28 cellular contexts compared by ENCODE assay signal in genomic region chr19:7771072-7771471, GRCh38. TPM values are rescaled to one million over a fixed set of nuclear protein-coding genes. Genes with fewer than 3 reads are reported as not detected.
"Had no signal": no experiment of that assay in that cellular context is flagged by ENCODE, and none has a peak within 500 bp of the region (broad histone marks: within the 10 kb centered on the region; RNA-seq: fewer than 3 reads in every experiment).

No MANE protein-coding gene starts in this region.

- H3K36me3 Mint-ChIP-seq: activated naive CD4-positive, alpha-beta T cell treated with anti-CD3 and anti-CD28 coated beads, Interleukin-2, amount 10 ng/mL, durations not matched to agents 7 days and 5 days; IgD-negative memory B cell had no signal

- H3K36me3 ChIP-seq: ascending aorta had no signal

- H3K9me3 Mint-ChIP-seq: activated B cell treated with CpG ODN at 0.5 μM for 24 hours; activated naive CD4-positive, alpha-beta T cell treated with anti-CD3 and anti-CD28 coated beads, Interleukin-2, amount 10 ng/mL, durations not matched to agents 7 days and 5 days; activated T-cell treated with anti-CD3 and anti-CD28 coated beads, Interleukin-2, amount 50 U/mL, for 72 hours; activated T-helper 2 cell treated with anti-CD3 and anti-CD28 coated beads, Interferon-gamma antibody, Interleukin-2, Interleukin-4, amounts not matched to agents 10 μg/mL and 5 μg/mL and 100 μg/mL, durations not matched to agents 14 hours and 24 hours and 36 hours; IgD-negative memory B cell had no signal

- H3K27ac ChIP-seq: ascending aorta, body of pancreas, KMS-11 had no signal

- H3K4me3 Mint-ChIP-seq: activated B cell treated with CpG ODN at 0.5 μM for 24 hours; activated naive CD4-positive, alpha-beta T cell treated with anti-CD3 and anti-CD28 coated beads, Interleukin-2, amount 10 ng/mL, durations not matched to agents 7 days and 5 days; IgD-negative memory B cell; T-helper 17 cell had no signal

- H3K27me3 ChIP-seq: ascending aorta, body of pancreas had no signal

- H3K4me3 ChIP-seq: ascending aorta, body of pancreas had no signal

- H3K4me1 ChIP-seq: ascending aorta, body of pancreas had no signal

- DNase-seq: activated B cell treated with CpG ODN at 0.5 μM for 24 hours; activated CD8-positive, alpha-beta memory T cell treated with anti-CD3 and anti-CD28 coated beads for 24 hours; activated gamma-delta T cell treated with Interleukin-2 at 50 U/mL for 16 hours; activated naive CD4-positive, alpha-beta T cell treated with anti-CD3 and anti-CD28 coated beads, Interleukin-2, amount 10 ng/mL, durations not matched to agents 7 days and 5 days; amniotic stem cell; body of pancreas; central memory CD4-positive, alpha-beta T cell; NCI-H1092 treated with DMSO at 0.1 percent for 48 hours; NCI-H1417 treated with DMSO at 0.1 percent for 48 hours; NCI-H1694; NCI-H2029; NCI-H2107; NCI-H2171 treated with DMSO at 0.1 percent for 48 hours; NCI-H226; NCI-H526; PC-3; SHP77; T-helper 17 cell; T-helper 9 cell had no signal

- H3K9me3 ChIP-seq: ascending aorta, body of pancreas had no signal

- H3K27ac Mint-ChIP-seq: activated B cell treated with CpG ODN at 0.5 μM for 24 hours; activated naive CD4-positive, alpha-beta T cell treated with anti-CD3 and anti-CD28 coated beads, Interleukin-2, amount 10 ng/mL, durations not matched to agents 7 days and 5 days; activated T-cell treated with anti-CD3 and anti-CD28 coated beads, Interleukin-2, amount 50 U/mL, for 72 hours; activated T-helper 2 cell treated with anti-CD3 and anti-CD28 coated beads, Interferon-gamma antibody, Interleukin-2, Interleukin-4, amounts not matched to agents 10 μg/mL and 5 μg/mL and 100 μg/mL, durations not matched to agents 14 hours and 24 hours and 36 hours; IgD-negative memory B cell; T-helper 17 cell had no signal

- ATAC-seq: activated T-cell treated with anti-CD3 and anti-CD28 coated beads, Interleukin-2, amount 50 U/mL, for 72 hours; body of pancreas; PC-3; T-helper 17 cell had no signal

RNA-seq across cellular contexts. Expression of gene CLEC4M, which starts 8.0 kb away (rescaled TPM):
- total RNA-seq: activated T-cell treated with anti-CD3 and anti-CD28 coated beads, Interleukin-2, amount 50 U/mL, for 72 hours; activated T-helper 2 cell treated with anti-CD3 and anti-CD28 coated beads, Interferon-gamma antibody, Interleukin-2, Interleukin-4, amounts not matched to agents 10 μg/mL and 5 μg/mL and 100 μg/mL, durations not matched to agents 14 hours and 24 hours and 36 hours; ascending aorta; body of pancreas; bronchial epithelial cell; MCF 10A; PC-3; SK-MEL-5 had no signal
- polyA plus RNA-seq: IgD-negative memory B cell had no signal

RNA-seq across cellular contexts. Expression of gene CD209, which starts 23.7 kb away (rescaled TPM):
- total RNA-seq: activated T-cell treated with anti-CD3 and anti-CD28 coated beads, Interleukin-2, amount 50 U/mL, for 72 hours; activated T-helper 2 cell treated with anti-CD3 and anti-CD28 coated beads, Interferon-gamma antibody, Interleukin-2, Interleukin-4, amounts not matched to agents 10 μg/mL and 5 μg/mL and 100 μg/mL, durations not matched to agents 14 hours and 24 hours and 36 hours; bronchial epithelial cell; MCF 10A; NCI-H460; PC-3; SK-MEL-5; T-helper 17 cell had no signal
- polyA plus RNA-seq: IgD-negative memory B cell had no signal

RNA-seq across cellular contexts. Expression of gene CLEC4G, which starts 39.2 kb away (rescaled TPM):
- total RNA-seq: activated T-cell treated with anti-CD3 and anti-CD28 coated beads, Interleukin-2, amount 50 U/mL, for 72 hours; activated T-helper 2 cell treated with anti-CD3 and anti-CD28 coated beads, Interferon-gamma antibody, Interleukin-2, Interleukin-4, amounts not matched to agents 10 μg/mL and 5 μg/mL and 100 μg/mL, durations not matched to agents 14 hours and 24 hours and 36 hours; bronchial epithelial cell; MCF 10A; NCI-H460; PC-3; SK-MEL-5; T-helper 17 cell had no signal
